9 cellular contexts compared by ENCODE assay signal in genomic region chr11:70806461-70807194, GRCh38.
"Had no signal": no experiment of that assay in that cellular context is flagged by ENCODE, and none has a peak within 500 bp of the region (broad histone marks: within the 10 kb centered on the region; RNA-seq: fewer than 3 reads in every experiment).

No MANE protein-coding gene starts in this region.

- H3K4me2 ChIP-seq: KMS-11 had no signal

- H3K9me3 ChIP-seq: HAP-1 had no signal

- DNase-seq: GM23248, GOT3, HFFc6, Karpas-422, KBM-7 had no signal

- H3K4me1 ChIP-seq: HAP-1 had no signal

- FAIRE-seq: H54, HTR-8/SVneo had no signal

- H3K4me3 ChIP-seq: GM23248, HAP-1 had no signal

- H2AFZ ChIP-seq: GM23248 had no signal

- H3K27ac ChIP-seq: GM23248, KMS-11 had no signal

- H3K9ac ChIP-seq: GM23248, KMS-11 had no signal

- H3K36me3 ChIP-seq: HAP-1 had no signal
